23 cellular contexts compared by ENCODE assay signal in genomic region chr1:46689326-46689725, GRCh38. TPM values are rescaled to one million over a fixed set of nuclear protein-coding genes. Genes with fewer than 3 reads are reported as not detected.
DNase-seq lines count a peak whose midpoint lies in the region; ATAC-seq, FAIRE-seq and TF ChIP-seq lines count a peak whose summit lies in the region.
"Had no signal": no experiment of that assay in that cellular context is flagged by ENCODE, and none has a peak within 500 bp of the region (broad histone marks: within the 10 kb centered on the region; RNA-seq: fewer than 3 reads in every experiment).

No MANE protein-coding gene starts in this region.

- H3K4me1 ChIP-seq in colonic mucosa: peaks cover 10% of the 10 kb centered on the region

- FAIRE-seq in frontal cortex (lab: Jason Lieb, UNC): no peak
- FAIRE-seq: H1 had no signal

- no peak overlapping the region for H3K27ac ChIP-seq in colonic mucosa
- H3K27ac ChIP-seq: 22Rv1, tibial artery had no signal

- H3K36me3 ChIP-seq in colonic mucosa: peaks cover 14% of the 10 kb centered on the region

- H3K9ac ChIP-seq in colonic mucosa (ENCODE audit: low read depth in 2 of 2, low read length in 2 of 2): no peak overlapping the region

- ATAC-seq in GM18861 (IDR thresholded peaks at IDR 0.05; ENCODE audit: unreplicated experiment): no peak
- ATAC-seq: esophagus mucosa, sciatic nerve had no signal

- TF ChIP-seq CTCF in colonic mucosa (IDR thresholded peaks at IDR 0.05): no peak

- no peaks in the 10 kb centered on the region for H3K27me3 ChIP-seq in colonic mucosa
- H3K27me3 ChIP-seq: tibial artery had no signal

- H3K9me3 ChIP-seq in colonic mucosa: no peaks in the 10 kb centered on the region
- H3K9me3 ChIP-seq: tibial artery had no signal

- intact Hi-C loops in colonic mucosa (cut with DNase I): no loop called here

- H3K4me3 ChIP-seq in colonic mucosa: no peak overlapping the region
- H3K4me3 ChIP-seq: lung, tibial artery had no signal

- DNase-seq in NCI-H2081 (lab: John Stamatoyannopoulos, UW): peak; percentile 11 to 64
- DNase-seq in NCI-H2081 treated with DMSO at 0.1 percent for 48 hours (lab: John Stamatoyannopoulos, UW): no peak
- DNase-seq in NCI-H146 (lab: John Stamatoyannopoulos, UW): peak; percentile 53
- peak; percentile 27 for DNase-seq in colonic mucosa
- peak; percentile 73 for DNase-seq in pulmonary artery endothelial cell (ENCODE audit: low read depth, low spot score)
- DNase-seq in ureter (ENCODE audit: low spot score): no peak
- no peak for DNase-seq in frontal cortex (ENCODE audit: low spot score in 2 of 2)
- DNase-seq: activated CD4-positive, alpha-beta T cell treated with anti-CD3 and anti-CD28 coated beads for 4 hours; aorta; cortex of kidney; glutamatergic neuron; immature natural killer cell; NCI-H226; Right ventricle myocardium superior; stimulated activated CD4-positive, alpha-beta T cell treated with anti-CD3 and anti-CD28 coated beads, Interleukin-2, amount 100 ng/mL, for 24 hours; tibial artery had no signal

RNA-seq across cellular contexts. Expression of gene TEX38, which starts 17.7 kb away (rescaled TPM):
- total RNA-seq in colonic mucosa: not detected
- not detected in 2 replicates for total RNA-seq in pulmonary artery endothelial cell
- total RNA-seq in ureter: 0.39 TPM
- not detected for total RNA-seq in frontal cortex
- total RNA-seq: aorta; esophagus mucosa; H1; lung; Right ventricle myocardium superior; sciatic nerve; T-helper 2 cell treated with Interferon-gamma antibody and Interleukin-4, amounts not matched to agents 100 ng/mL and 5 ng/mL, for 36 hours had no signal

RNA-seq across cellular contexts. Expression of gene ATPAF1, which starts 21.2 kb away (rescaled TPM):
- 10 to 100 TPM; 55.8 to 66.1 TPM for total RNA-seq in colonic mucosa
- total RNA-seq in pulmonary artery endothelial cell: 31.1 and 39.7 TPM in 2 replicates
- 42.5 TPM for total RNA-seq in ureter
- 31.4 TPM for total RNA-seq in frontal cortex

RNA-seq across cellular contexts. Expression of gene EFCAB14, which starts 29.6 kb away (rescaled TPM):
- 100 to 1,000 TPM in 1 of 2 donors, 10 to 100 TPM in 1; 87.4 to 114 TPM for total RNA-seq in colonic mucosa
- total RNA-seq in pulmonary artery endothelial cell: 43.6 and 44.2 TPM in 2 replicates
- total RNA-seq in ureter: 196 TPM
- 11.0 TPM for total RNA-seq in frontal cortex

Comparison
In these comparisons a context has a peak if more than half of its experiments do, and no peak if none do; other contexts are left out.
1. DNase-seq: peak in NCI-H2081 (2 of 2), NCI-H146 (single experiment), colonic mucosa (single experiment) and pulmonary artery endothelial cell (single experiment); none in NCI-H2081 treated with DMSO at 0.1 percent for 48 hours (single experiment), ureter (single experiment) and frontal cortex (0 of 2).